In the genomic region with DNA sequence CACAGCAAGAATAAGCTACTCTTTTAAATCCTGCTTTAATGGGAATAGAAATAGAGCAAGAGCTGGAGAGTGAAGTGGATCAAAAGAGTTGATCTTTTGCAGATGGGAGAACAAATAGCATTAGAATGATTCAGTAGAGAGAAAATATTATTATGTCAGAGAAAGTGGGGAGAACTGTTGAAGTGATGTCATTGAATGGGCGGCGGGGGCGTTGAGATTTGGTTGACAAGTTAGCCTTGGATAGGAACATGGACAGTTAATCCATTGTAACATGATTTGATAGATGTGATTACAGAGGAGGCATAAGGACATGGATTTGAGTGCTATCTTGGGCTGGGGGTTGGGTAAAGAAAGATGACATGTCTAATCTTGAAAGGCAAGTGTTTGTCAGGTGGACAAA, we compare ENCODE assay signal across 25 cellular contexts.
"Had no signal": no experiment of that assay in that cellular context is flagged by ENCODE, and none has a peak within 500 bp of the region (broad histone marks: within the 10 kb centered on the region; RNA-seq: fewer than 3 reads in every experiment).

No MANE protein-coding gene starts in this region.

- H3K27ac Mint-ChIP-seq: activated CD8-positive, alpha-beta memory T cell treated with anti-CD3 and anti-CD28 coated beads, Interleukin-2, amount 10 ng/mL, durations not matched to agents 7 days and 5 days; activated naive CD4-positive, alpha-beta T cell treated with anti-CD3 and anti-CD28 coated beads, Interleukin-2, amount 50 U/mL, for 24 hours; activated T-cell treated with anti-CD3 and anti-CD28 coated beads, Interleukin-2, amount 50 U/mL, for 24 hours; activated T-helper 1 cell treated with anti-CD3 and anti-CD28 coated beads, Interleukin-12 subunit alpha, Interleukin-12 subunit beta, Interleukin-2, Interleukin-4 antibody, amounts not matched to agents 30 ng/mL and 10 ng/mL and 1 ng/mL, durations not matched to agents 14 hours and 24 hours and 36 hours; T-helper 17 cell; WTC11 had no signal

- H3K27me3 ChIP-seq: breast epithelium had no signal

- H3K4me1 Mint-ChIP-seq: WTC11 had no signal

- H3K9me3 Mint-ChIP-seq: activated naive CD4-positive, alpha-beta T cell treated with anti-CD3 and anti-CD28 coated beads, Interleukin-2, amount 50 U/mL, for 24 hours; activated T-cell treated with anti-CD3 and anti-CD28 coated beads, Interleukin-2, amount 50 U/mL, for 24 hours; activated T-helper 1 cell treated with anti-CD3 and anti-CD28 coated beads, Interleukin-12 subunit alpha, Interleukin-12 subunit beta, Interleukin-2, Interleukin-4 antibody, amounts not matched to agents 30 ng/mL and 10 ng/mL and 1 ng/mL, durations not matched to agents 14 hours and 24 hours and 36 hours; WTC11 had no signal

- H3K27ac ChIP-seq: breast epithelium had no signal

- ATAC-seq: activated CD8-positive, alpha-beta memory T cell treated with anti-CD3 and anti-CD28 coated beads, Interleukin-2, amount 10 ng/mL, durations not matched to agents 7 days and 5 days; PC-3; T-helper 17 cell; WTC11 had no signal

- H3K4me3 Mint-ChIP-seq: activated CD8-positive, alpha-beta memory T cell treated with anti-CD3 and anti-CD28 coated beads, Interleukin-2, amount 10 ng/mL, durations not matched to agents 7 days and 5 days; activated naive CD4-positive, alpha-beta T cell treated with anti-CD3 and anti-CD28 coated beads, Interleukin-2, amount 50 U/mL, for 24 hours; activated T-cell treated with anti-CD3 and anti-CD28 coated beads, Interleukin-2, amount 50 U/mL, for 24 hours; activated T-helper 1 cell treated with anti-CD3 and anti-CD28 coated beads, Interleukin-12 subunit alpha, Interleukin-12 subunit beta, Interleukin-2, Interleukin-4 antibody, amounts not matched to agents 30 ng/mL and 10 ng/mL and 1 ng/mL, durations not matched to agents 14 hours and 24 hours and 36 hours; T-helper 17 cell; WTC11 had no signal

- H3K36me3 ChIP-seq: breast epithelium had no signal

- H3K4me3 ChIP-seq: breast epithelium had no signal

- H3K9me3 ChIP-seq: breast epithelium had no signal

- DNase-seq: activated CD4-positive, alpha-beta T cell treated with anti-CD3 and anti-CD28 coated beads for 48 hours; activated CD4-positive, alpha-beta T cell treated with anti-CD3 and anti-CD28 coated beads, Interleukin-2, amount 50 U/mL, for 48 hours; activated CD4-positive, CD25-positive, alpha-beta regulatory T cell treated with anti-CD3 and anti-CD28 coated beads, Interleukin-2, amount 50 U/mL, for 72 hours; activated CD8-positive, alpha-beta memory T cell treated with anti-CD3 and anti-CD28 coated beads, Interleukin-2, amount 10 ng/mL, durations not matched to agents 7 days and 5 days; activated effector memory CD4-positive, alpha-beta T cell treated with Interleukin-2 at 50 U/mL for 16 hours; activated naive CD4-positive, alpha-beta T cell; activated T-cell treated with anti-CD3 and anti-CD28 coated beads, Interleukin-2, amount 50 U/mL, for 24 hours; aorta; central memory CD4-positive, alpha-beta T cell; KG1; NCI-H1048; NCI-H146; NCI-H187 treated with DMSO at 0.1 percent for 48 hours; NCI-H2081 treated with DMSO at 0.1 percent for 48 hours; NCI-H446 treated with DMSO at 0.1 percent for 48 hours; NCI-H524 treated with DMSO at 0.1 percent for 48 hours; NCI-H748 treated with DMSO at 0.1 percent for 48 hours; PC-3; SIG-M5; T-helper 17 cell; T-helper 9 cell had no signal

- H3K27me3 Mint-ChIP-seq: activated CD8-positive, alpha-beta memory T cell treated with anti-CD3 and anti-CD28 coated beads, Interleukin-2, amount 10 ng/mL, durations not matched to agents 7 days and 5 days; activated naive CD4-positive, alpha-beta T cell treated with anti-CD3 and anti-CD28 coated beads, Interleukin-2, amount 50 U/mL, for 24 hours; activated T-cell treated with anti-CD3 and anti-CD28 coated beads, Interleukin-2, amount 50 U/mL, for 24 hours; T-helper 17 cell had no signal

- H3K4me1 ChIP-seq: breast epithelium had no signal
